1 cellular context compared by ENCODE assay signal in the genomic region with DNA sequence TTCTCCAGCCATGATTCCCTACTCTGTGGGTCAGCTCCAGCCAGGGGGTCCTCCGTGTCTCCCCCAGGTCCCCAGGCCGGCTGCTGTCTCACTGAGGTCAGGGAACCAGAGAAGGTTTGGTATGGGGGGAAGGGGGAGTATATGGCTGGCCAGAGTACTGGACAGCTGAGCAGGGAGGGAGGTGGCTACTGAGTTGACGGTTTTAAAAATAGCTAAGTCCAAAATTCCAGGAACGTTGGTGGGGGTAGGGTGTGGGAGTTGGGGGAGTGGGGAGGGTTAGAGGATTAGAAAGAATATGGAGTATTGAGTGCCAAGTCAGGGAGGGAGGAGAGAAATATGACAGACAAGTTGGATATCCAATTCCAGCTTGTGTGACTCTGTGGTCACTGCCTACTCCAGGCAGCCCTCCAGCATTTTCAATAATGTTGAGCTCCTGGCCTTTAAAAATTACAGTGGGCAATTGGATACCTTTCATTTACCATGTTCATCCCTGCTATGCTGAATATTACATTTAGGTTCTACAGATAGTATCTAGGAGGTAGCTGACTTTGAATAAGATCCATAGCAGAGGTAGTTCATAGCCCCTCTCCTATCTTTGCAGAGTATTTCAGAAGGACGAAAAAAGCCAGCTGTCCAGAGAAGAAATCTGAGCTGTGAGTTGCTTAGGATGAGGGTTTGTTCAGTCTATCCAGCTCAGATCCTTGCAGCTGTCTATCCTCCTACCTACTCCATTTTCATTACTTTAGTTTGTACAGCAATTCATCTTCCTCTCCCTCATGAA.
TF ChIP-seq lines count a peak whose summit lies in the region.

A gene with protein sequence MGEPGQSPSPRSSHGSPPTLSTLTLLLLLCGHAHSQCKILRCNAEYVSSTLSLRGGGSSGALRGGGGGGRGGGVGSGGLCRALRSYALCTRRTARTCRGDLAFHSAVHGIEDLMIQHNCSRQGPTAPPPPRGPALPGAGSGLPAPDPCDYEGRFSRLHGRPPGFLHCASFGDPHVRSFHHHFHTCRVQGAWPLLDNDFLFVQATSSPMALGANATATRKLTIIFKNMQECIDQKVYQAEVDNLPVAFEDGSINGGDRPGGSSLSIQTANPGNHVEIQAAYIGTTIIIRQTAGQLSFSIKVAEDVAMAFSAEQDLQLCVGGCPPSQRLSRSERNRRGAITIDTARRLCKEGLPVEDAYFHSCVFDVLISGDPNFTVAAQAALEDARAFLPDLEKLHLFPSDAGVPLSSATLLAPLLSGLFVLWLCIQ (minus strand): TSS at position 114 of the 781 bp plus-strand sequence. CDS start 1,504 bp downstream, outside the sequence.

TF ChIP-seq in K562, 482 proteins besides CTCF, POLR2A, EP300 and RAD21 (continues in another document):
- TF ChIP-seq ZNF436 (CRISPR knock-in tag; IDR thresholded peaks at IDR 0.05) (peak; percentile 96), GATAD2A (IDR thresholded peaks at IDR 0.05) (no peak), FOXA3 (CRISPR knock-in tag; conservative IDR thresholded peaks at IDR 0.05 in 1 of 2, IDR thresholded peaks at IDR 0.05 in 1 of 2) (no peak), HMGN3 (IDR thresholded peaks at IDR 0.05; ENCODE audit: borderline replicate concordance, extremely low read depth, insufficient read length, low read depth, low read length) (no peak), MEF2D (tag; conservative IDR thresholded peaks at IDR 0.05; ENCODE audit: low read depth) (peak; percentile 88), MTF1 (CRISPR knock-in tag; IDR thresholded peaks at IDR 0.05; ENCODE audit: borderline replicate concordance) (no peak), PHB2 (IDR thresholded peaks at IDR 0.05; ENCODE audit: low read depth) (no peak), LEF1 (IDR thresholded peaks at IDR 0.05) (peak; percentile 63; the same call in 1 of the 2 replicates), ZFP36 (IDR thresholded peaks at IDR 0.05; ENCODE audit: low read depth, low read length, partially characterized antibody) (peak; percentile 100), BCOR (IDR thresholded peaks at IDR 0.05) (peak; percentile 99), NFRKB (IDR thresholded peaks at IDR 0.05; ENCODE audit: low read depth) (no peak; the same call in 1 of the 2 replicates), ADNP (tag; IDR thresholded peaks at IDR 0.05) (peak; percentile 59; the same call in 1 of the 2 replicates), ZNF197 (CRISPR knock-in tag; IDR thresholded peaks at IDR 0.05; ENCODE audit: low read depth) (no peak), RUNX1 (IDR thresholded peaks at IDR 0.05; ENCODE audit: low read depth) (0 out of 2 replicates have a peak, but pooled peaks have one; percentile 55), SMC3 (conservative IDR thresholded peaks at IDR 0.05; ENCODE audit: insufficient read depth, low read depth, low read length) (no peak), EWSR1 (IDR thresholded peaks at IDR 0.05; ENCODE audit: borderline replicate concordance, low read depth, partially characterized antibody) (no peak), TRIM24 (IDR thresholded peaks at IDR 0.05) (peak; percentile 28 to 32; a peak in 1 of 4 replicates), ARID1B (IDR thresholded peaks at IDR 0.05) (peak; percentile 62), HDAC3 (IDR thresholded peaks at IDR 0.05; ENCODE audit: borderline replicate concordance, partially characterized antibody) (peak; percentile 75), DPF2 (IDR thresholded peaks at IDR 0.05) (peak; percentile 33; the same call in 1 of the 2 replicates), GABPB1 (CRISPR knock-in tag; IDR thresholded peaks at IDR 0.05) (0 out of 2 replicates have a peak, but pooled peaks have one; percentile 8), CBFA2T3 (IDR thresholded peaks at IDR 0.05) (peak; percentile 48), HLTF (IDR thresholded peaks at IDR 0.05) (peak; percentile 19; the same call in 1 of the 2 replicates), KDM1A (IDR thresholded peaks at IDR 0.05) (peak; percentile 89 to 95), HNRNPL (IDR thresholded peaks at IDR 0.05; ENCODE audit: low read depth, low read length) (no peak), ZNF274 (IDR thresholded peaks at IDR 0.05; ENCODE audit: borderline replicate concordance, low read depth, low read length) (no peak), ZNF41 (CRISPR knock-in tag; conservative IDR thresholded peaks at IDR 0.05) (no peak), KDM4B (IDR thresholded peaks at IDR 0.05; ENCODE audit: borderline replicate concordance in 2 of 2, low read depth in 1 of 2) (no peak), NFYB (IDR thresholded peaks at IDR 0.05; ENCODE audit: extremely low read depth, insufficient read length) (peak; percentile 60)
- TF ChIP-seq, protein P1, sequence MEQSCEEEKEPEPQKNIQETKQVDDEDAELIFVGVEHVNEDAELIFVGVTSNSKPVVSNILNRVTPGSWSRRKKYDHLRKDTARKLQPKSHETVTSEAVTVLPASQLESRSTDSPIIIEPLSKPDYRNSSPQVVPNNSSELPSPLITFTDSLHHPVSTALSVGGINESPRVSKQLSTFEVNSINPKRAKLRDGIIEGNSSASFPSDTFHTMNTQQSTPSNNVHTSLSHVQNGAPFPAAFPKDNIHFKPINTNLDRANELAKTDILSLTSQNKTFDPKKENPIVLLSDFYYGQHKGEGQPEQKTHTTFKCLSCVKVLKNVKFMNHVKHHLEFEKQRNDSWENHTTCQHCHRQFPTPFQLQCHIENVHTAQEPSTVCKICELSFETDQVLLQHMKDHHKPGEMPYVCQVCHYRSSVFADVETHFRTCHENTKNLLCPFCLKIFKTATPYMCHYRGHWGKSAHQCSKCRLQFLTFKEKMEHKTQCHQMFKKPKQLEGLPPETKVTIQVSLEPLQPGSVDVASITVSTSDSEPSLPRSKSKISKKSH (CRISPR knock-in tag; IDR thresholded peaks at IDR 0.05) = no peak
- TF ChIP-seq, protein P2, sequence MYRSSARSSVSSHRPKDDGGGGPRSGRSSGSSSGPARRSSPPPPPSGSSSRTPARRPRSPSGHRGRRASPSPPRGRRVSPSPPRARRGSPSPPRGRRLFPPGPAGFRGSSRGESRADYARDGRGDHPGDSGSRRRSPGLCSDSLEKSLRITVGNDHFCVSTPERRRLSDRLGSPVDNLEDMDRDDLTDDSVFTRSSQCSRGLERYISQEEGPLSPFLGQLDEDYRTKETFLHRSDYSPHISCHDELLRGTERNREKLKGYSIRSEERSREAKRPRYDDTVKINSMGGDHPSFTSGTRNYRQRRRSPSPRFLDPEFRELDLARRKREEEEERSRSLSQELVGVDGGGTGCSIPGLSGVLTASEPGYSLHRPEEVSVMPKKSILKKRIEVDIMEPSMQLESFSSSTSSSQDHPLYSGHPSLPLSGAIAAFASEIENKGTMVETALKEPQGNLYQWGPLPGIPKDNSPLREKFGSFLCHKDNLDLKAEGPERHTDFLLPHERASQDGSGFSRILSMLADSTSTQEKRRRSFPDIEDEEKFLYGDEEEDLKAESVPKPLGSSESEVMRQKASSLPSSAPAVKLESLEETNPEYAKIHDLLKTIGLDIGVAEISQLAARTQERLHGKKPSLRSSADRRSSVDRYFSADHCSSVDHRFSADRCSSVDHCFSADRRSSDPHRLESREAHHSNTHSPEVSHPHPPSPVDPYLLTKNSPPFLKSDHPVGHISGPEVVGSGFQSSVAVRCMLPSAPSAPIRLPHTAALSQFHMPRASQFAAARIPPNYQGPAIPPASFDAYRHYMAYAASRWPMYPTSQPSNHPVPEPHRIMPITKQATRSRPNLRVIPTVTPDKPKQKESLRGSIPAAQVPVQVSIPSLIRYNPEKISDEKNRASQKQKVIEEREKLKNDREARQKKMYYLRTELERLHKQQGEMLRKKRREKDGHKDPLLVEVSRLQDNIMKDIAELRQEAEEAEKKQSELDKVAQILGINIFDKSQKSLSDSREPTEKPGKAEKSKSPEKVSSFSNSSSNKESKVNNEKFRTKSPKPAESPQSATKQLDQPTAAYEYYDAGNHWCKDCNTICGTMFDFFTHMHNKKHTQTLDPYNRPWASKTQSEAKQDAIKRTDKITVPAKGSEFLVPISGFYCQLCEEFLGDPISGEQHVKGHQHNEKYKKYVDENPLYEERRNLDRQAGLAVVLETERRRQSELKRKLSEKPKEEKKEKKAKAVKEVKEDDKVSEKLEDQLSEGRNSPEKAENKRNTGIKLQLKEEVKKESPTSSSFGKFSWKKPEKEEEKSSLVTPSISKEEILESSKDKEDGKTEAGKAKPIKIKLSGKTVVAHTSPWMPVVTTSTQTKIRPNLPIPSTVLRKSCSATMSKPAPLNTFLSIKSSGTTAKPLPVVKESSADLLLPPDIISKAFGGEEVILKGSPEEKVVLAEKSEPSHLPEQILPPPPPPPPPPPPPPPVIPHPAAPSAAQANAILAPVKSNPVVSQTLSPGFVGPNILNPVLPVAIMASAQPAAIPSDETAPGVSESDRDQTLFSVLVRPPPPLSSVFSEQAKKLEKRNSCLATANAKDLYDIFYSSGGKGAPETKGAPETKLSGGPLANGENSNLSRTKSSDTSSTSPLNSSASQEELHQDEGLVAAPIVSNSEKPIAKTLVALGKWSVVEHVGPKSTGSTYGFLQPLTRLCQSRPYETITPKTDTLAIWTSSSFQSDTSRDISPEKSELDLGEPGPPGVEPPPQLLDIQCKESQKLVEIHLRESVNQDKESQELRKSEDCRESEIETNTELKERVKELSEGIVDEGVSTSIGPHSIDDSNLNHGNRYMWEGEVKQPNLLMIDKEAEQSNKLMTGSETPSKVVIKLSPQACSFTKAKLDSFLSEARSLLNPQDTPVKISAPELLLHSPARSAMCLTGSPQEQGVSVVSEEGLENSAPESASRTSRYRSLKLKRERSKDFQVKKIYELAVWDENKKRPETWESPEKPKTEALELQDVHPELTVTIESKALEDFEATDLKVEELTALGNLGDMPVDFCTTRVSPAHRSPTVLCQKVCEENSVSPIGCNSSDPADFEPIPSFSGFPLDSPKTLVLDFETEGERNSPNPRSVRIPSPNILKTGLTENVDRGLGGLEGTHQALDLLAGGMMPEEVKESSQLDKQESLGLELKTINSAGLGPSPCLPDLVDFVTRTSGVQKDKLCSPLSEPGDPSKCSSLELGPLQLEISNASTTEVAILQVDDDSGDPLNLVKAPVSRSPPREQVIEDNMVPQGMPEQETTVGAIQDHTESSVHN (IDR thresholded peaks at IDR 0.05; ENCODE audit: borderline replicate concordance in 1 of 2, low read depth in 1 of 2) = 0 out of 4 replicates have a peak, but pooled peaks of 1 of the 2 experiments have one; percentile 28
- TF ChIP-seq, protein P3, sequence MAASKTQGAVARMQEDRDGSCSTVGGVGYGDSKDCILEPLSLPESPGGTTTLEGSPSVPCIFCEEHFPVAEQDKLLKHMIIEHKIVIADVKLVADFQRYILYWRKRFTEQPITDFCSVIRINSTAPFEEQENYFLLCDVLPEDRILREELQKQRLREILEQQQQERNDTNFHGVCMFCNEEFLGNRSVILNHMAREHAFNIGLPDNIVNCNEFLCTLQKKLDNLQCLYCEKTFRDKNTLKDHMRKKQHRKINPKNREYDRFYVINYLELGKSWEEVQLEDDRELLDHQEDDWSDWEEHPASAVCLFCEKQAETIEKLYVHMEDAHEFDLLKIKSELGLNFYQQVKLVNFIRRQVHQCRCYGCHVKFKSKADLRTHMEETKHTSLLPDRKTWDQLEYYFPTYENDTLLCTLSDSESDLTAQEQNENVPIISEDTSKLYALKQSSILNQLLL (CRISPR knock-in tag; IDR thresholded peaks at IDR 0.05; ENCODE audit: borderline replicate concordance) = no peak
- TF ChIP-seq, protein P4, sequence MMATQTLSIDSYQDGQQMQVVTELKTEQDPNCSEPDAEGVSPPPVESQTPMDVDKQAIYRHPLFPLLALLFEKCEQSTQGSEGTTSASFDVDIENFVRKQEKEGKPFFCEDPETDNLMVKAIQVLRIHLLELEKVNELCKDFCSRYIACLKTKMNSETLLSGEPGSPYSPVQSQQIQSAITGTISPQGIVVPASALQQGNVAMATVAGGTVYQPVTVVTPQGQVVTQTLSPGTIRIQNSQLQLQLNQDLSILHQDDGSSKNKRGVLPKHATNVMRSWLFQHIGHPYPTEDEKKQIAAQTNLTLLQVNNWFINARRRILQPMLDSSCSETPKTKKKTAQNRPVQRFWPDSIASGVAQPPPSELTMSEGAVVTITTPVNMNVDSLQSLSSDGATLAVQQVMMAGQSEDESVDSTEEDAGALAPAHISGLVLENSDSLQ (IDR thresholded peaks at IDR 0.05) = peak; percentile 95
- TF ChIP-seq, protein P5, sequence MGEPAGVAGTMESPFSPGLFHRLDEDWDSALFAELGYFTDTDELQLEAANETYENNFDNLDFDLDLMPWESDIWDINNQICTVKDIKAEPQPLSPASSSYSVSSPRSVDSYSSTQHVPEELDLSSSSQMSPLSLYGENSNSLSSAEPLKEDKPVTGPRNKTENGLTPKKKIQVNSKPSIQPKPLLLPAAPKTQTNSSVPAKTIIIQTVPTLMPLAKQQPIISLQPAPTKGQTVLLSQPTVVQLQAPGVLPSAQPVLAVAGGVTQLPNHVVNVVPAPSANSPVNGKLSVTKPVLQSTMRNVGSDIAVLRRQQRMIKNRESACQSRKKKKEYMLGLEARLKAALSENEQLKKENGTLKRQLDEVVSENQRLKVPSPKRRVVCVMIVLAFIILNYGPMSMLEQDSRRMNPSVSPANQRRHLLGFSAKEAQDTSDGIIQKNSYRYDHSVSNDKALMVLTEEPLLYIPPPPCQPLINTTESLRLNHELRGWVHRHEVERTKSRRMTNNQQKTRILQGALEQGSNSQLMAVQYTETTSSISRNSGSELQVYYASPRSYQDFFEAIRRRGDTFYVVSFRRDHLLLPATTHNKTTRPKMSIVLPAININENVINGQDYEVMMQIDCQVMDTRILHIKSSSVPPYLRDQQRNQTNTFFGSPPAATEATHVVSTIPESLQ (CRISPR knock-in tag; IDR thresholded peaks at IDR 0.05) = no peak
- TF ChIP-seq, protein P6, sequence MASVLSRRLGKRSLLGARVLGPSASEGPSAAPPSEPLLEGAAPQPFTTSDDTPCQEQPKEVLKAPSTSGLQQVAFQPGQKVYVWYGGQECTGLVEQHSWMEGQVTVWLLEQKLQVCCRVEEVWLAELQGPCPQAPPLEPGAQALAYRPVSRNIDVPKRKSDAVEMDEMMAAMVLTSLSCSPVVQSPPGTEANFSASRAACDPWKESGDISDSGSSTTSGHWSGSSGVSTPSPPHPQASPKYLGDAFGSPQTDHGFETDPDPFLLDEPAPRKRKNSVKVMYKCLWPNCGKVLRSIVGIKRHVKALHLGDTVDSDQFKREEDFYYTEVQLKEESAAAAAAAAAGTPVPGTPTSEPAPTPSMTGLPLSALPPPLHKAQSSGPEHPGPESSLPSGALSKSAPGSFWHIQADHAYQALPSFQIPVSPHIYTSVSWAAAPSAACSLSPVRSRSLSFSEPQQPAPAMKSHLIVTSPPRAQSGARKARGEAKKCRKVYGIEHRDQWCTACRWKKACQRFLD (CRISPR knock-in tag; IDR thresholded peaks at IDR 0.05) = peak; percentile 70; the same call in 1 of the 2 replicates
- TF ChIP-seq, protein P7, sequence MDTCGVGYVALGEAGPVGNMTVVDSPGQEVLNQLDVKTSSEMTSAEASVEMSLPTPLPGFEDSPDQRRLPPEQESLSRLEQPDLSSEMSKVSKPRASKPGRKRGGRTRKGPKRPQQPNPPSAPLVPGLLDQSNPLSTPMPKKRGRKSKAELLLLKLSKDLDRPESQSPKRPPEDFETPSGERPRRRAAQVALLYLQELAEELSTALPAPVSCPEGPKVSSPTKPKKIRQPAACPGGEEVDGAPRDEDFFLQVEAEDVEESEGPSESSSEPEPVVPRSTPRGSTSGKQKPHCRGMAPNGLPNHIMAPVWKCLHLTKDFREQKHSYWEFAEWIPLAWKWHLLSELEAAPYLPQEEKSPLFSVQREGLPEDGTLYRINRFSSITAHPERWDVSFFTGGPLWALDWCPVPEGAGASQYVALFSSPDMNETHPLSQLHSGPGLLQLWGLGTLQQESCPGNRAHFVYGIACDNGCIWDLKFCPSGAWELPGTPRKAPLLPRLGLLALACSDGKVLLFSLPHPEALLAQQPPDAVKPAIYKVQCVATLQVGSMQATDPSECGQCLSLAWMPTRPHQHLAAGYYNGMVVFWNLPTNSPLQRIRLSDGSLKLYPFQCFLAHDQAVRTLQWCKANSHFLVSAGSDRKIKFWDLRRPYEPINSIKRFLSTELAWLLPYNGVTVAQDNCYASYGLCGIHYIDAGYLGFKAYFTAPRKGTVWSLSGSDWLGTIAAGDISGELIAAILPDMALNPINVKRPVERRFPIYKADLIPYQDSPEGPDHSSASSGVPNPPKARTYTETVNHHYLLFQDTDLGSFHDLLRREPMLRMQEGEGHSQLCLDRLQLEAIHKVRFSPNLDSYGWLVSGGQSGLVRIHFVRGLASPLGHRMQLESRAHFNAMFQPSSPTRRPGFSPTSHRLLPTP (IDR thresholded peaks at IDR 0.05; ENCODE audit: borderline replicate concordance, extremely low read depth, insufficient read length) = peak; percentile 66
